In genomic region chr20:32586291-32586690, GRCh38 we compare ENCODE assay signal across 13 cellular contexts. TPM values are rescaled to one million over a fixed set of nuclear protein-coding genes. Genes with fewer than 3 reads are reported as not detected.
DNase-seq lines count a peak whose midpoint lies in the region; ATAC-seq and TF ChIP-seq lines count a peak whose summit lies in the region.
"Had no signal": no experiment of that assay in that cellular context is flagged by ENCODE, and none has a peak within 500 bp of the region (broad histone marks: within the 10 kb centered on the region; RNA-seq: fewer than 3 reads in every experiment).

No MANE protein-coding gene starts in this region.

- H3K4me2 ChIP-seq in DOHH2 (ENCODE audit: low read length) = peak overlapping the region; percentile 47

- no peak for ATAC-seq in CD4-positive, CD25-positive, alpha-beta regulatory T cell (ENCODE audit: low read depth in 2 of 2)
- peak; percentile 21 to 33 for ATAC-seq in naive B cell (ENCODE audit: low read depth in 2 of 2)
- no peak for ATAC-seq in HG03439 (IDR thresholded peaks at IDR 0.05; ENCODE audit: unreplicated experiment)
- ATAC-seq: mucosa of descending colon had no signal

- H3K79me2 ChIP-seq in DOHH2 (ENCODE audit: control insufficient read depth, low read length) = no peaks in the 10 kb centered on the region

- no peaks in the 10 kb centered on the region for H3K27me3 ChIP-seq in CD4-positive, CD25-positive, alpha-beta regulatory T cell (ENCODE audit: control insufficient read depth, insufficient read depth, low read length)
- peaks cover 40% of the 10 kb centered on the region for H3K27me3 ChIP-seq in DOHH2 (ENCODE audit: control insufficient read depth, low read length)

- H3K27me3 Mint-ChIP-seq in CD4-positive, CD25-positive, alpha-beta regulatory T cell = peaks cover 18% of the 10 kb centered on the region
- peaks cover 28% of the 10 kb centered on the region for H3K27me3 Mint-ChIP-seq in activated T-helper 2 cell treated with anti-CD3 and anti-CD28 coated beads, Interferon-gamma antibody, Interleukin-2, Interleukin-4, amounts not matched to agents 10 μg/mL and 5 μg/mL and 100 μg/mL, durations not matched to agents 14 hours and 24 hours and 36 hours (ENCODE audit: low read depth)
- H3K27me3 Mint-ChIP-seq in naive B cell = peaks cover 6 to 17% (median 11%) of the 10 kb centered on the region in 3 donors

- no peaks in the 10 kb centered on the region for H3K9me3 ChIP-seq in CD4-positive, CD25-positive, alpha-beta regulatory T cell (ENCODE audit: control insufficient read depth in 2 of 2, low read length in 2 of 2)
- no peaks in the 10 kb centered on the region for H3K9me3 ChIP-seq in DOHH2 (ENCODE audit: control insufficient read depth, insufficient read depth, low read length)
- H3K9me3 ChIP-seq: mucosa of descending colon, tibial artery had no signal

- no peaks in the 10 kb centered on the region for H4K20me1 ChIP-seq in DOHH2 (ENCODE audit: control insufficient read depth, insufficient read depth, low read depth, low read length)

- no peaks in the 10 kb centered on the region for H3K36me3 Mint-ChIP-seq in CD4-positive, CD25-positive, alpha-beta regulatory T cell
- H3K36me3 Mint-ChIP-seq in activated T-helper 2 cell treated with anti-CD3 and anti-CD28 coated beads, Interferon-gamma antibody, Interleukin-2, Interleukin-4, amounts not matched to agents 10 μg/mL and 5 μg/mL and 100 μg/mL, durations not matched to agents 14 hours and 24 hours and 36 hours (ENCODE audit: low read depth) = no peaks in the 10 kb centered on the region
- H3K36me3 Mint-ChIP-seq in naive B cell = peaks cover 0 to 7% of the 10 kb centered on the region in 2 donors

- peak overlapping the region; percentile 43 to 85 (median 81) for H3K27ac Mint-ChIP-seq in CD4-positive, CD25-positive, alpha-beta regulatory T cell
- H3K27ac Mint-ChIP-seq in activated T-helper 2 cell treated with anti-CD3 and anti-CD28 coated beads, Interferon-gamma antibody, Interleukin-2, Interleukin-4, amounts not matched to agents 10 μg/mL and 5 μg/mL and 100 μg/mL, durations not matched to agents 14 hours and 24 hours and 36 hours = peak overlapping the region; percentile 78
- H3K27ac Mint-ChIP-seq in naive B cell = peak overlapping the region in 4 of 6 donors; percentile 10 to 98 (median 92)

- H3K9me3 Mint-ChIP-seq in CD4-positive, CD25-positive, alpha-beta regulatory T cell = peaks cover 0 to 3% (median 0%) of the 10 kb centered on the region in 7 donors
- H3K9me3 Mint-ChIP-seq in activated T-helper 2 cell treated with anti-CD3 and anti-CD28 coated beads, Interferon-gamma antibody, Interleukin-2, Interleukin-4, amounts not matched to agents 10 μg/mL and 5 μg/mL and 100 μg/mL, durations not matched to agents 14 hours and 24 hours and 36 hours = no peaks in the 10 kb centered on the region
- no peaks in the 10 kb centered on the region for H3K9me3 Mint-ChIP-seq in naive B cell

- H3K4me1 ChIP-seq in CD4-positive, CD25-positive, alpha-beta regulatory T cell (ENCODE audit: control insufficient read depth, insufficient read depth, low read length, poor library complexity, severe bottlenecking) = peaks cover 24% of the 10 kb centered on the region
- peaks cover 41% of the 10 kb centered on the region for H3K4me1 ChIP-seq in DOHH2 (ENCODE audit: control insufficient read depth, low read length)

- intact Hi-C loops in activated T-helper 2 cell treated with anti-CD3 and anti-CD28 coated beads, Interferon-gamma antibody, Interleukin-2, Interleukin-4, amounts not matched to agents 10 μg/mL and 5 μg/mL and 100 μg/mL, durations not matched to agents 14 hours and 24 hours and 36 hours (cut with micrococcal nuclease) = no loop called here
- intact Hi-C loops in cardiac septum (cut with DNase I) = no loop called here

- no peak overlapping the region for H3K27ac ChIP-seq in CD4-positive, CD25-positive, alpha-beta regulatory T cell (ENCODE audit: insufficient read depth, low read length, poor library complexity, severe bottlenecking)
- H3K27ac ChIP-seq in DOHH2 (ENCODE audit: low read depth, low read length) = no peak overlapping the region
- H3K27ac ChIP-seq: tibial artery had no signal

- H3F3A ChIP-seq in DOHH2 (ENCODE audit: control insufficient read depth, insufficient read depth) = peaks cover 13% of the 10 kb centered on the region; the same call in 1 of the 2 replicates

- peak overlapping the region; percentile 89 to 97 (median 92) for H3K4me3 Mint-ChIP-seq in CD4-positive, CD25-positive, alpha-beta regulatory T cell
- H3K4me3 Mint-ChIP-seq in activated T-helper 2 cell treated with anti-CD3 and anti-CD28 coated beads, Interferon-gamma antibody, Interleukin-2, Interleukin-4, amounts not matched to agents 10 μg/mL and 5 μg/mL and 100 μg/mL, durations not matched to agents 14 hours and 24 hours and 36 hours (ENCODE audit: low read depth) = peak overlapping the region; percentile 84
- H3K4me3 Mint-ChIP-seq in naive B cell = peak overlapping the region; percentile 79 to 98 (median 92)

- H3K36me3 ChIP-seq in CD4-positive, CD25-positive, alpha-beta regulatory T cell (ENCODE audit: control insufficient read depth, insufficient read depth, low read length) = no peaks in the 10 kb centered on the region
- no peaks in the 10 kb centered on the region for H3K36me3 ChIP-seq in DOHH2 (ENCODE audit: control insufficient read depth, low read length)
- H3K36me3 ChIP-seq: tibial artery had no signal

- H3K9me2 ChIP-seq in DOHH2 (replicated peaks; ENCODE audit: control insufficient read depth, low read length) = no peaks in the 10 kb centered on the region

- peaks cover 0 to 35% (median 16%) of the 10 kb centered on the region in 4 donors for H3K4me1 Mint-ChIP-seq in CD4-positive, CD25-positive, alpha-beta regulatory T cell
- H3K4me1 Mint-ChIP-seq in activated T-helper 2 cell treated with anti-CD3 and anti-CD28 coated beads, Interferon-gamma antibody, Interleukin-2, Interleukin-4, amounts not matched to agents 10 μg/mL and 5 μg/mL and 100 μg/mL, durations not matched to agents 14 hours and 24 hours and 36 hours (ENCODE audit: low read depth) = peaks cover 19% of the 10 kb centered on the region
- peaks cover 23 to 28% (median 26%) of the 10 kb centered on the region in 3 donors for H3K4me1 Mint-ChIP-seq in naive B cell

- no peak for DNase-seq in CD4-positive, CD25-positive, alpha-beta regulatory T cell
- DNase-seq in activated T-helper 2 cell treated with anti-CD3 and anti-CD28 coated beads, Interferon-gamma antibody, Interleukin-2, Interleukin-4, amounts not matched to agents 10 μg/mL and 5 μg/mL and 100 μg/mL, durations not matched to agents 14 hours and 24 hours and 36 hours (ENCODE audit: low spot score) = no peak
- DNase-seq in naive B cell (no peak), cardiac septum (ENCODE audit: low spot score) (no peak), GM10266 (ENCODE audit: extremely low spot score) (no peak), hepatic stellate cell (ENCODE audit: low spot score) (no peak)
- DNase-seq: kidney, mucosa of descending colon, NCI-H774, SW 1271, tibial artery had no signal

- no peak overlapping the region for H3K4me3 ChIP-seq in CD4-positive, CD25-positive, alpha-beta regulatory T cell (ENCODE audit: low read depth, low read length)
- H3K4me3 ChIP-seq in DOHH2 (ENCODE audit: low read length) = no peak overlapping the region
- H3K4me3 ChIP-seq: mucosa of descending colon, tibial artery had no signal

- no peak for TF ChIP-seq CTCF in DOHH2 (IDR thresholded peaks at IDR 0.05; ENCODE audit: low read depth, low read length, poor library complexity, severe bottlenecking)
- no peak for TF ChIP-seq CTCF in GM10266 (IDR thresholded peaks at IDR 0.05; ENCODE audit: control insufficient read depth, insufficient read depth, low read depth, missing control alignments)

RNA-seq across cellular contexts. Expression of gene NOL4L, which starts 1.2 kb away (rescaled TPM):
- 84.8 TPM for total RNA-seq in CD4-positive, CD25-positive, alpha-beta regulatory T cell
- 10 to 100 TPM in 3 of 4 donors, 1 to 10 TPM in 1; 7.1 to 11.4 (median 10.6) TPM for polyA plus RNA-seq in CD4-positive, CD25-positive, alpha-beta regulatory T cell
- 13.2 and 14.2 TPM in 2 replicates for total RNA-seq in activated T-helper 2 cell treated with anti-CD3 and anti-CD28 coated beads, Interferon-gamma antibody, Interleukin-2, Interleukin-4, amounts not matched to agents 10 μg/mL and 5 μg/mL and 100 μg/mL, durations not matched to agents 14 hours and 24 hours and 36 hours
- polyA plus RNA-seq in naive B cell (ENCODE audit: low read depth in 6 of 6) = 1 to 10 TPM in 5 of 6 donors, not detected in 1; 1.3 to 4.2 (median 1.5) TPM
- 10.4 TPM for total RNA-seq in cardiac septum

Comparison
In these comparisons a context has a peak if more than half of its experiments do, and no peak if none do; other contexts are left out.
1. ATAC-seq: peak in naive B cell (2 of 2); none in CD4-positive, CD25-positive, alpha-beta regulatory T cell (0 of 2) and HG03439 (single experiment).
2. Peak in every context shown above with its lines, with median percentiles within 50 percentile points of each other: H3K27ac Mint-ChIP-seq and H3K4me3 Mint-ChIP-seq.